ENCODE assay signal across 11 cellular contexts in genomic region chr1:46826892-46827291, GRCh38. TPM values are rescaled to one million over a fixed set of nuclear protein-coding genes. Genes with fewer than 3 reads are reported as not detected.
"Had no signal": no experiment of that assay in that cellular context is flagged by ENCODE, and none has a peak within 500 bp of the region (broad histone marks: within the 10 kb centered on the region; RNA-seq: fewer than 3 reads in every experiment).

No MANE protein-coding gene starts in this region.

RNA-seq across cellular contexts. Expression of gene CYP4B1, which starts 28.0 kb away (rescaled TPM):
- total RNA-seq: activated B cell treated with CpG ODN at 0.5 μM for 24 hours; activated CD4-positive, alpha-beta memory T cell treated with anti-CD3 and anti-CD28 coated beads for 36 hours; activated CD4-positive, alpha-beta memory T cell treated with anti-CD3 and anti-CD28 coated beads, Interleukin-2, amount 10 ng/mL, durations not matched to agents 7 days and 5 days; activated CD4-positive, alpha-beta T cell treated with anti-CD3 and anti-CD28 coated beads for 36 hours; activated CD4-positive, alpha-beta T cell treated with anti-CD3 and anti-CD28 coated beads, Interleukin-2, amount 10 ng/mL, durations not matched to agents 24 days and 14 days; activated CD4-positive, alpha-beta T cell treated with anti-CD3 and anti-CD28 coated beads, Interleukin-2, amount 10 ng/mL, durations not matched to agents 7 days and 5 days; activated CD8-positive, alpha-beta memory T cell treated with anti-CD3 and anti-CD28 coated beads for 36 hours; activated CD8-positive, alpha-beta memory T cell treated with anti-CD3 and anti-CD28 coated beads, Interleukin-2, amount 10 ng/mL, durations not matched to agents 7 days and 5 days; activated CD8-positive, alpha-beta T cell treated with anti-CD3 and anti-CD28 coated beads for 36 hours; activated CD8-positive, alpha-beta T cell treated with anti-CD3 and anti-CD28 coated beads, Interleukin-2, amount 10 ng/mL, durations not matched to agents 7 days and 5 days; T-helper 2 cell treated with Interferon-gamma antibody and Interleukin-4, amounts not matched to agents 100 ng/mL and 5 ng/mL, for 36 hours had no signal
